13 cellular contexts compared by ENCODE assay signal in the genomic region with DNA sequence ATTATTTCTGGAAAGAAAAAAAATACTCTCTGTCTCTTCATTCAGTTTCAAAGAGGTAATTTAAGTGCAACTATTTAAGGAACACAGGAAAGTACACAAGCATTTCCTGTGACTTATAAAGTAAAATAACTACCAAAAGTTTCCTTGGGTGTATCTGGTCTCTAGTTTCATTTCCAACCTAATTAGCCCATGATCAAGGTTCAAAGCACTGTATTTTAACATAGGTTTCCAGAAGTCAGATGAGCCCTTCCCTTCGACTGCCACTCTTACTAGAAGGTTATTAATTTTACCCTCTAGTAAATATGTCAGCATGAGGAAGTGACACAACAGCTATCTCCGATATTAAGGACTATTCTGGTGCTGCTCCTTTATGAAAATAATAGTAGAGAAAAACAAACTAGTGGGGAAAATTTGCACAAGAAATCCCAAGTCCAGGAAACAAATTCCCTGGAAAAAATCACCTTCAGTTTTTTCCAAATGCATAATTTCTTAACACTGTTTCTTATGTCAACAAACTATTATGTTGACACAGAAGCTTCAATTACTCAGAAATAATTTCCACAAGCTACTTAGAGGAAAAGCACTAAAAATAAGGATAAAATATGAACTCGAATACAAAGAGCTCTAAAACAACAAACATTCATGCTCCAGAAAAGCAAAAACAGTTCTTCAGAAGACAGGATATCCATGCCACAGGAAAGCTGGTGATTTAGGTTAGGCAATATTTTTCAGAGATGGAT. TPM values are rescaled to one million over a fixed set of nuclear protein-coding genes. Genes with fewer than 3 reads are reported as not detected.
DNase-seq lines count a peak whose midpoint lies in the region; ATAC-seq and TF ChIP-seq lines count a peak whose summit lies in the region.
"Had no signal": no experiment of that assay in that cellular context is flagged by ENCODE, and none has a peak within 500 bp of the region (broad histone marks: within the 10 kb centered on the region; RNA-seq: fewer than 3 reads in every experiment).

No MANE protein-coding gene starts in this region.

- CTCF ChIA-PET in HEK293 (lab: Yijun Ruan, JAX) = interaction anchor here (0.7 kb wide), 1 partner anchor 91 kb away, joined by 4 read pairs; no protein-coding TSS in a partner anchor

- no peak for DNase-seq in activated T-cell treated with anti-CD3 and anti-CD28 coated beads, Interleukin-2, amount 50 U/mL, for 24 hours
- no peak for DNase-seq in activated T-cell treated with anti-CD3 and anti-CD28 coated beads, Interleukin-2, amount 50 U/mL, for 4 hours
- no peak for DNase-seq in ascending aorta (ENCODE audit: low spot score in 2 of 2)
- DNase-seq in stimulated activated naive B cell treated with anti-CD40 and anti-IgM and Interleukin-4, amounts not matched to agents 10 μg/mL and 1 μg/mL and 100 μg/mL, for 72 hours = no peak
- DNase-seq in NCI-H2227 (lab: John Stamatoyannopoulos, UW; ENCODE audit: unreplicated experiment) = no peak
- no peak for DNase-seq in NCI-H146 (lab: John Stamatoyannopoulos, UW)
- no peak for DNase-seq in Peyer's patch
- DNase-seq: activated CD4-positive, alpha-beta T cell treated with anti-CD3 and anti-CD28 coated beads, Interleukin-2, amount 50 U/mL, for 4 hours; anterior cingulate cortex; esophagus squamous epithelium; left cardiac atrium; SHP77 treated with DMSO at 0.1 percent for 48 hours had no signal

- no peaks in the 10 kb centered on the region for H3K9me3 Mint-ChIP-seq in activated T-cell treated with anti-CD3 and anti-CD28 coated beads, Interleukin-2, amount 50 U/mL, for 24 hours
- H3K9me3 Mint-ChIP-seq in activated T-cell treated with anti-CD3 and anti-CD28 coated beads, Interleukin-2, amount 50 U/mL, for 4 hours = no peaks in the 10 kb centered on the region
- H3K9me3 Mint-ChIP-seq in stimulated activated naive B cell treated with anti-CD40 and anti-IgM and Interleukin-4, amounts not matched to agents 10 μg/mL and 1 μg/mL and 100 μg/mL, for 72 hours = no peaks in the 10 kb centered on the region

- H3K27ac ChIP-seq in HEK293 (ENCODE audit: extremely low read depth, low read depth, low read length) (no peak overlapping the region), ascending aorta (peak overlapping the region; percentile 14 to 51), Peyer's patch (no peak overlapping the region)

- H3K4me3 Mint-ChIP-seq in activated T-cell treated with anti-CD3 and anti-CD28 coated beads, Interleukin-2, amount 50 U/mL, for 24 hours = no peak overlapping the region
- H3K4me3 Mint-ChIP-seq in activated T-cell treated with anti-CD3 and anti-CD28 coated beads, Interleukin-2, amount 50 U/mL, for 4 hours = no peak overlapping the region
- peak overlapping the region in 1 of 2 donors; percentile 32 for H3K4me3 Mint-ChIP-seq in stimulated activated naive B cell treated with anti-CD40 and anti-IgM and Interleukin-4, amounts not matched to agents 10 μg/mL and 1 μg/mL and 100 μg/mL, for 72 hours

- ATAC-seq in activated T-cell treated with anti-CD3 and anti-CD28 coated beads, Interleukin-2, amount 50 U/mL, for 4 hours = no peak
- peak; percentile 50 to 61 for ATAC-seq in stimulated activated naive B cell treated with anti-CD40 and anti-IgM and Interleukin-4, amounts not matched to agents 10 μg/mL and 1 μg/mL and 100 μg/mL, for 72 hours (replicated peaks)
- ATAC-seq: left cardiac atrium had no signal

- no peak for TF ChIP-seq CTCF in HEK293 (tag by site-specific recombination; IDR thresholded peaks at IDR 0.05)
- TF ChIP-seq CTCF in ascending aorta (IDR thresholded peaks at IDR 0.05) = no peak
- TF ChIP-seq CTCF in Peyer's patch (IDR thresholded peaks at IDR 0.05) = no peak

- H3K4me1 ChIP-seq in HEK293 (ENCODE audit: control insufficient read depth, insufficient read depth, low read length) (0 out of 2 replicates have a peak, but pooled peaks cover 6% of the 10 kb centered on the region), ascending aorta (peaks cover 0 to 5% of the 10 kb centered on the region in 2 donors), Peyer's patch (no peaks in the 10 kb centered on the region)
- H3K4me1 ChIP-seq: esophagus squamous epithelium had no signal

- H3K4me1 Mint-ChIP-seq in activated T-cell treated with anti-CD3 and anti-CD28 coated beads, Interleukin-2, amount 50 U/mL, for 24 hours (ENCODE audit: low read depth) = peaks cover 13% of the 10 kb centered on the region
- H3K4me1 Mint-ChIP-seq in activated T-cell treated with anti-CD3 and anti-CD28 coated beads, Interleukin-2, amount 50 U/mL, for 4 hours (ENCODE audit: low read depth) = peaks cover 2% of the 10 kb centered on the region
- H3K4me1 Mint-ChIP-seq in stimulated activated naive B cell treated with anti-CD40 and anti-IgM and Interleukin-4, amounts not matched to agents 10 μg/mL and 1 μg/mL and 100 μg/mL, for 72 hours = peaks cover 11 to 15% of the 10 kb centered on the region in 2 donors

- no peak for TF ChIP-seq POLR2A in Peyer's patch (IDR thresholded peaks at IDR 0.05)

- H3K4me3 ChIP-seq in HEK293 (ENCODE audit: low read depth, low read length) = no peak overlapping the region
- no peak overlapping the region for H3K4me3 ChIP-seq in ascending aorta
- no peak overlapping the region for H3K4me3 ChIP-seq in Peyer's patch
- H3K4me3 ChIP-seq: esophagus squamous epithelium had no signal

- POLR2A ChIA-PET in HEK293 (lab: Yijun Ruan, JAX) = no interaction called here

- H3K36me3 Mint-ChIP-seq in activated T-cell treated with anti-CD3 and anti-CD28 coated beads, Interleukin-2, amount 50 U/mL, for 24 hours (ENCODE audit: low read depth) = peaks cover 65% of the 10 kb centered on the region
- peaks cover 25% of the 10 kb centered on the region for H3K36me3 Mint-ChIP-seq in activated T-cell treated with anti-CD3 and anti-CD28 coated beads, Interleukin-2, amount 50 U/mL, for 4 hours (ENCODE audit: insufficient read depth)
- peaks cover 10 to 17% of the 10 kb centered on the region in 2 donors for H3K36me3 Mint-ChIP-seq in stimulated activated naive B cell treated with anti-CD40 and anti-IgM and Interleukin-4, amounts not matched to agents 10 μg/mL and 1 μg/mL and 100 μg/mL, for 72 hours

- H3K36me3 ChIP-seq in HEK293 (ENCODE audit: control insufficient read depth in 2 of 2, insufficient read depth in 1 of 2, low read length in 2 of 2) (peaks cover 9 to 32% of the 10 kb centered on the region in 2 experiments; a peak in 2 of 3 replicates), ascending aorta (peaks cover 37 to 54% of the 10 kb centered on the region in 2 donors), Peyer's patch (peaks cover 0 to 45% (median 4%) of the 10 kb centered on the region in 3 donors)

- H3K27ac Mint-ChIP-seq in activated T-cell treated with anti-CD3 and anti-CD28 coated beads, Interleukin-2, amount 50 U/mL, for 24 hours = peak overlapping the region; percentile 75
- peak overlapping the region; percentile 76 for H3K27ac Mint-ChIP-seq in stimulated activated naive B cell treated with anti-CD40 and anti-IgM and Interleukin-4, amounts not matched to agents 10 μg/mL and 1 μg/mL and 100 μg/mL, for 72 hours

- H3K9me3 ChIP-seq in HEK293 (ENCODE audit: control insufficient read depth, insufficient read depth, low read depth, low read length) (no peaks in the 10 kb centered on the region), ascending aorta (no peaks in the 10 kb centered on the region), Peyer's patch (no peaks in the 10 kb centered on the region)
- H3K9me3 ChIP-seq: esophagus squamous epithelium had no signal

- intact Hi-C loops in ascending aorta (cut with DNase I) = no loop called here

- no peaks in the 10 kb centered on the region for H3K27me3 Mint-ChIP-seq in activated T-cell treated with anti-CD3 and anti-CD28 coated beads, Interleukin-2, amount 50 U/mL, for 24 hours
- no peaks in the 10 kb centered on the region for H3K27me3 Mint-ChIP-seq in activated T-cell treated with anti-CD3 and anti-CD28 coated beads, Interleukin-2, amount 50 U/mL, for 4 hours (ENCODE audit: low read depth)
- no peaks in the 10 kb centered on the region for H3K27me3 Mint-ChIP-seq in stimulated activated naive B cell treated with anti-CD40 and anti-IgM and Interleukin-4, amounts not matched to agents 10 μg/mL and 1 μg/mL and 100 μg/mL, for 72 hours

- H3K27me3 ChIP-seq in ascending aorta = no peaks in the 10 kb centered on the region
- no peaks in the 10 kb centered on the region for H3K27me3 ChIP-seq in Peyer's patch
- H3K27me3 ChIP-seq: esophagus squamous epithelium had no signal

TF ChIP-seq in HEK293, 187 proteins besides CTCF, POLR2A, EP300 and RAD21:
- no peak for TF ChIP-seq ZNF501 (tag by site-specific recombination; IDR thresholded peaks at IDR 0.05)
- no peak for TF ChIP-seq ZNF10 (tag by site-specific recombination; IDR thresholded peaks at IDR 0.05)
- TF ChIP-seq IKZF3 (tag by site-specific recombination; IDR thresholded peaks at IDR 0.05) = 0 out of 2 replicates have a peak, but pooled peaks have one; percentile 31
- TF ChIP-seq, protein P1, sequence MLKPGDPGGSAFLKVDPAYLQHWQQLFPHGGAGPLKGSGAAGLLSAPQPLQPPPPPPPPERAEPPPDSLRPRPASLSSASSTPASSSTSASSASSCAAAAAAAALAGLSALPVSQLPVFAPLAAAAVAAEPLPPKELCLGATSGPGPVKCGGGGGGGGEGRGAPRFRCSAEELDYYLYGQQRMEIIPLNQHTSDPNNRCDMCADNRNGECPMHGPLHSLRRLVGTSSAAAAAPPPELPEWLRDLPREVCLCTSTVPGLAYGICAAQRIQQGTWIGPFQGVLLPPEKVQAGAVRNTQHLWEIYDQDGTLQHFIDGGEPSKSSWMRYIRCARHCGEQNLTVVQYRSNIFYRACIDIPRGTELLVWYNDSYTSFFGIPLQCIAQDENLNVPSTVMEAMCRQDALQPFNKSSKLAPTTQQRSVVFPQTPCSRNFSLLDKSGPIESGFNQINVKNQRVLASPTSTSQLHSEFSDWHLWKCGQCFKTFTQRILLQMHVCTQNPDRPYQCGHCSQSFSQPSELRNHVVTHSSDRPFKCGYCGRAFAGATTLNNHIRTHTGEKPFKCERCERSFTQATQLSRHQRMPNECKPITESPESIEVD (tag by site-specific recombination; IDR thresholded peaks at IDR 0.05) = peak; percentile 83

RNA-seq across cellular contexts. Expression of a gene that starts 35.3 kb away (rescaled TPM):
- 1 to 10 TPM; 7.1 to 9.9 (median 7.1) TPM for total RNA-seq in activated T-cell treated with anti-CD3 and anti-CD28 coated beads, Interleukin-2, amount 50 U/mL, for 4 hours
- total RNA-seq in ascending aorta (44.5 TPM), Peyer's patch (10 to 100 TPM; 24.8 to 36.3 (median 29.5) TPM)

RNA-seq across cellular contexts. Expression of a gene that starts 35.4 kb away (rescaled TPM):
- under 1 TPM in 2 of 3 donors, not detected in 1; 0.30 to 0.76 TPM for total RNA-seq in activated T-cell treated with anti-CD3 and anti-CD28 coated beads, Interleukin-2, amount 50 U/mL, for 4 hours
- not detected for total RNA-seq in ascending aorta
- not detected for total RNA-seq in Peyer's patch

RNA-seq across cellular contexts. Expression of a gene that starts 53.8 kb away (rescaled TPM):
- total RNA-seq in activated T-cell treated with anti-CD3 and anti-CD28 coated beads, Interleukin-2, amount 50 U/mL, for 4 hours = 10 to 100 TPM; 12.2 to 14.2 (median 13.0) TPM
- total RNA-seq in ascending aorta = 50.3 TPM
- 10 to 100 TPM in 3 of 4 donors, 1 to 10 TPM in 1; 3.2 to 34.7 (median 15.4) TPM for total RNA-seq in Peyer's patch

RNA-seq across cellular contexts. Expression of a gene that starts 53.9 kb away (rescaled TPM):
- total RNA-seq in activated T-cell treated with anti-CD3 and anti-CD28 coated beads, Interleukin-2, amount 50 U/mL, for 4 hours = 10 to 100 TPM; 10.3 to 13.0 (median 10.8) TPM
- 4.7 TPM for total RNA-seq in ascending aorta
- total RNA-seq in Peyer's patch = 10 to 100 TPM in 1 of 4 donors, 1 to 10 TPM in 3; 4.2 to 12.0 (median 7.1) TPM

Comparison
In these comparisons a context has a peak if more than half of its experiments do, and no peak if none do; other contexts are left out.
1. ATAC-seq: peak in stimulated activated naive B cell treated with anti-CD40 and anti-IgM and Interleukin-4, amounts not matched to agents 10 μg/mL and 1 μg/mL and 100 μg/mL, for 72 hours (2 of 2); none in activated T-cell treated with anti-CD3 and anti-CD28 coated beads, Interleukin-2, amount 50 U/mL, for 4 hours (0 of 2).
2. H3K27ac ChIP-seq: peak in ascending aorta (2 of 2); none in HEK293 (single experiment) and Peyer's patch (0 of 4).